In genomic region chr12:53244337-53244736, GRCh38 we compare ENCODE assay signal across 1 cellular context.
TF ChIP-seq lines count a peak whose summit lies in the region.

No MANE protein-coding gene starts in this region.

TF ChIP-seq in K562, 482 proteins besides CTCF, POLR2A, EP300 and RAD21 (continues in another document):
- TF ChIP-seq NFRKB (IDR thresholded peaks at IDR 0.05; ENCODE audit: low read depth), result peak; percentile 72
- TF ChIP-seq RBBP5 (IDR thresholded peaks at IDR 0.05; ENCODE audit: borderline replicate concordance, insufficient read depth, low read length, poor library complexity, severe bottlenecking), result peak; percentile 37
- TF ChIP-seq MCM7 (IDR thresholded peaks at IDR 0.05), result no peak
- TF ChIP-seq GATA2 (CRISPR knock-in tag; IDR thresholded peaks at IDR 0.05), result peak; percentile 19; the same call in 1 of the 2 replicates
- TF ChIP-seq DPF2 (IDR thresholded peaks at IDR 0.05), result peak; percentile 81
- TF ChIP-seq, protein P1, sequence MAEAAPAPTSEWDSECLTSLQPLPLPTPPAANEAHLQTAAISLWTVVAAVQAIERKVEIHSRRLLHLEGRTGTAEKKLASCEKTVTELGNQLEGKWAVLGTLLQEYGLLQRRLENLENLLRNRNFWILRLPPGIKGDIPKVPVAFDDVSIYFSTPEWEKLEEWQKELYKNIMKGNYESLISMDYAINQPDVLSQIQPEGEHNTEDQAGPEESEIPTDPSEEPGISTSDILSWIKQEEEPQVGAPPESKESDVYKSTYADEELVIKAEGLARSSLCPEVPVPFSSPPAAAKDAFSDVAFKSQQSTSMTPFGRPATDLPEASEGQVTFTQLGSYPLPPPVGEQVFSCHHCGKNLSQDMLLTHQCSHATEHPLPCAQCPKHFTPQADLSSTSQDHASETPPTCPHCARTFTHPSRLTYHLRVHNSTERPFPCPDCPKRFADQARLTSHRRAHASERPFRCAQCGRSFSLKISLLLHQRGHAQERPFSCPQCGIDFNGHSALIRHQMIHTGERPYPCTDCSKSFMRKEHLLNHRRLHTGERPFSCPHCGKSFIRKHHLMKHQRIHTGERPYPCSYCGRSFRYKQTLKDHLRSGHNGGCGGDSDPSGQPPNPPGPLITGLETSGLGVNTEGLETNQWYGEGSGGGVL (CRISPR knock-in tag; IDR thresholded peaks at IDR 0.05), result no peak
- TF ChIP-seq MCM2 (IDR thresholded peaks at IDR 0.05; ENCODE audit: low read depth), result no peak
- TF ChIP-seq CBFA2T2 (conservative IDR thresholded peaks at IDR 0.05), result peak; percentile 51; the same call in 1 of the 2 replicates
- peak; percentile 67; the same call in 1 of the 2 replicates for TF ChIP-seq GATAD2A (IDR thresholded peaks at IDR 0.05)
- peak; percentile 66 for TF ChIP-seq EHMT2 (IDR thresholded peaks at IDR 0.05)
- peak; percentile 80 for TF ChIP-seq ARID1B (IDR thresholded peaks at IDR 0.05)
- peak; percentile 43 for TF ChIP-seq TCF3 (CRISPR knock-in tag; IDR thresholded peaks at IDR 0.05)
- no peak for TF ChIP-seq ZNF263 (CRISPR knock-in tag; IDR thresholded peaks at IDR 0.05; ENCODE audit: borderline replicate concordance)
- 0 out of 2 replicates have a peak, but pooled peaks have one; percentile 44 for TF ChIP-seq TAF7 (tag; IDR thresholded peaks at IDR 0.05)
- TF ChIP-seq BRD9 (IDR thresholded peaks at IDR 0.05; ENCODE audit: low read depth, partially characterized antibody), result peak; percentile 47
- peak; percentile 79 for TF ChIP-seq CBFA2T3 (IDR thresholded peaks at IDR 0.05)
- TF ChIP-seq, protein P2, sequence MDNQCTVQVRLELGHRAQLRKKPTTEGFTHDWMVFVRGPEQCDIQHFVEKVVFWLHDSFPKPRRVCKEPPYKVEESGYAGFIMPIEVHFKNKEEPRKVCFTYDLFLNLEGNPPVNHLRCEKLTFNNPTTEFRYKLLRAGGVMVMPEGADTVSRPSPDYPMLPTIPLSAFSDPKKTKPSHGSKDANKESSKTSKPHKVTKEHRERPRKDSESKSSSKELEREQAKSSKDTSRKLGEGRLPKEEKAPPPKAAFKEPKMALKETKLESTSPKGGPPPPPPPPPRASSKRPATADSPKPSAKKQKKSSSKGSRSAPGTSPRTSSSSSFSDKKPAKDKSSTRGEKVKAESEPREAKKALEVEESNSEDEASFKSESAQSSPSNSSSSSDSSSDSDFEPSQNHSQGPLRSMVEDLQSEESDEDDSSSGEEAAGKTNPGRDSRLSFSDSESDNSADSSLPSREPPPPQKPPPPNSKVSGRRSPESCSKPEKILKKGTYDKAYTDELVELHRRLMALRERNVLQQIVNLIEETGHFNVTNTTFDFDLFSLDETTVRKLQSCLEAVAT (IDR thresholded peaks at IDR 0.05), result peak; percentile 13 to 63; a peak in 2 of 4 replicates
- TF ChIP-seq, protein P3, sequence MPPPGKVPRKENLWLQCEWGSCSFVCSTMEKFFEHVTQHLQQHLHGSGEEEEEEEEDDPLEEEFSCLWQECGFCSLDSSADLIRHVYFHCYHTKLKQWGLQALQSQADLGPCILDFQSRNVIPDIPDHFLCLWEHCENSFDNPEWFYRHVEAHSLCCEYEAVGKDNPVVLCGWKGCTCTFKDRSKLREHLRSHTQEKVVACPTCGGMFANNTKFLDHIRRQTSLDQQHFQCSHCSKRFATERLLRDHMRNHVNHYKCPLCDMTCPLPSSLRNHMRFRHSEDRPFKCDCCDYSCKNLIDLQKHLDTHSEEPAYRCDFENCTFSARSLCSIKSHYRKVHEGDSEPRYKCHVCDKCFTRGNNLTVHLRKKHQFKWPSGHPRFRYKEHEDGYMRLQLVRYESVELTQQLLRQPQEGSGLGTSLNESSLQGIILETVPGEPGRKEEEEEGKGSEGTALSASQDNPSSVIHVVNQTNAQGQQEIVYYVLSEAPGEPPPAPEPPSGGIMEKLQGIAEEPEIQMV (tag; conservative IDR thresholded peaks at IDR 0.05; ENCODE audit: low read depth), result no peak
- TF ChIP-seq E2F1 (CRISPR knock-in tag; IDR thresholded peaks at IDR 0.05), result no peak
- no peak for TF ChIP-seq SRSF7 (optimal IDR thresholded peaks at IDR 0.05; ENCODE audit: low read depth, low read length)
- TF ChIP-seq, protein P4, sequence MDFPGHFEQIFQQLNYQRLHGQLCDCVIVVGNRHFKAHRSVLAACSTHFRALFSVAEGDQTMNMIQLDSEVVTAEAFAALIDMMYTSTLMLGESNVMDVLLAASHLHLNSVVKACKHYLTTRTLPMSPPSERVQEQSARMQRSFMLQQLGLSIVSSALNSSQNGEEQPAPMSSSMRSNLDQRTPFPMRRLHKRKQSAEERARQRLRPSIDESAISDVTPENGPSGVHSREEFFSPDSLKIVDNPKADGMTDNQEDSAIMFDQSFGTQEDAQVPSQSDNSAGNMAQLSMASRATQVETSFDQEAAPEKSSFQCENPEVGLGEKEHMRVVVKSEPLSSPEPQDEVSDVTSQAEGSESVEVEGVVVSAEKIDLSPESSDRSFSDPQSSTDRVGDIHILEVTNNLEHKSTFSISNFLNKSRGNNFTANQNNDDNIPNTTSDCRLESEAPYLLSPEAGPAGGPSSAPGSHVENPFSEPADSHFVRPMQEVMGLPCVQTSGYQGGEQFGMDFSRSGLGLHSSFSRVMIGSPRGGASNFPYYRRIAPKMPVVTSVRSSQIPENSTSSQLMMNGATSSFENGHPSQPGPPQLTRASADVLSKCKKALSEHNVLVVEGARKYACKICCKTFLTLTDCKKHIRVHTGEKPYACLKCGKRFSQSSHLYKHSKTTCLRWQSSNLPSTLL (IDR thresholded peaks at IDR 0.05), result 0 out of 2 replicates have a peak, but pooled peaks have one; percentile 19
- TF ChIP-seq FOS (IDR thresholded peaks at IDR 0.05; ENCODE audit: extremely low read depth, insufficient read length), result no peak
- peak; percentile 64; the same call in 1 of the 2 replicates for TF ChIP-seq ZNF592 (IDR thresholded peaks at IDR 0.05)
- peak in 1 of 2 experiments; percentile 77; a peak in 2 of 4 replicates for TF ChIP-seq HDAC1 (IDR thresholded peaks at IDR 0.05)
- TF ChIP-seq TRIM24 (IDR thresholded peaks at IDR 0.05), result peak in 1 of 2 experiments; percentile 68; a peak in 3 of 4 replicates
- TF ChIP-seq MYC (IDR thresholded peaks at IDR 0.05; ENCODE audit: low read depth, low read length), result peak; percentile 29; the same call in 1 of the 2 replicates
- no peak for TF ChIP-seq MYC (CRISPR knock-in tag; IDR thresholded peaks at IDR 0.05; ENCODE audit: borderline replicate concordance, low read depth)
- 0 out of 2 replicates have a peak, but pooled peaks have one; percentile 51 for TF ChIP-seq RNF2 (IDR thresholded peaks at IDR 0.05)
- TF ChIP-seq FOXK2 (conservative IDR thresholded peaks at IDR 0.05 in 1 of 2, IDR thresholded peaks at IDR 0.05 in 1 of 2; ENCODE audit: low read depth in 2 of 2), result peak in 1 of 2 experiments; percentile 18; a peak in 1 of 4 replicates
- TF ChIP-seq CHD2 (IDR thresholded peaks at IDR 0.05; ENCODE audit: low read depth, low read length), result no peak
- TF ChIP-seq, protein P5, sequence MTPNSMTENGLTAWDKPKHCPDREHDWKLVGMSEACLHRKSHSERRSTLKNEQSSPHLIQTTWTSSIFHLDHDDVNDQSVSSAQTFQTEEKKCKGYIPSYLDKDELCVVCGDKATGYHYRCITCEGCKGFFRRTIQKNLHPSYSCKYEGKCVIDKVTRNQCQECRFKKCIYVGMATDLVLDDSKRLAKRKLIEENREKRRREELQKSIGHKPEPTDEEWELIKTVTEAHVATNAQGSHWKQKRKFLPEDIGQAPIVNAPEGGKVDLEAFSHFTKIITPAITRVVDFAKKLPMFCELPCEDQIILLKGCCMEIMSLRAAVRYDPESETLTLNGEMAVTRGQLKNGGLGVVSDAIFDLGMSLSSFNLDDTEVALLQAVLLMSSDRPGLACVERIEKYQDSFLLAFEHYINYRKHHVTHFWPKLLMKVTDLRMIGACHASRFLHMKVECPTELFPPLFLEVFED (CRISPR knock-in tag; conservative IDR thresholded peaks at IDR 0.05), result peak; percentile 20; the same call in 1 of the 2 replicates
- TF ChIP-seq SMARCB1 (IDR thresholded peaks at IDR 0.05; ENCODE audit: insufficient read length, low read depth), result no peak
- no peak for TF ChIP-seq SNRNP70 (optimal IDR thresholded peaks at IDR 0.05; ENCODE audit: low read depth, low read length)
- peak in 1 of 2 experiments; percentile 50; a peak in 2 of 4 replicates for TF ChIP-seq ARNT (IDR thresholded peaks at IDR 0.05)
- TF ChIP-seq, protein P6, sequence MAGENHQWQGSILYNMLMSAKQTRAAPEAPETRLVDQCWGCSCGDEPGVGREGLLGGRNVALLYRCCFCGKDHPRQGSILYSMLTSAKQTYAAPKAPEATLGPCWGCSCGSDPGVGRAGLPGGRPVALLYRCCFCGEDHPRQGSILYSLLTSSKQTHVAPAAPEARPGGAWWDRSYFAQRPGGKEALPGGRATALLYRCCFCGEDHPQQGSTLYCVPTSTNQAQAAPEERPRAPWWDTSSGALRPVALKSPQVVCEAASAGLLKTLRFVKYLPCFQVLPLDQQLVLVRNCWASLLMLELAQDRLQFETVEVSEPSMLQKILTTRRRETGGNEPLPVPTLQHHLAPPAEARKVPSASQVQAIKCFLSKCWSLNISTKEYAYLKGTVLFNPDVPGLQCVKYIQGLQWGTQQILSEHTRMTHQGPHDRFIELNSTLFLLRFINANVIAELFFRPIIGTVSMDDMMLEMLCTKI (IDR thresholded peaks at IDR 0.05; ENCODE audit: partially characterized antibody), result no peak
- TF ChIP-seq NFATC3 (IDR thresholded peaks at IDR 0.05), result peak; percentile 37; the same call in 1 of the 2 replicates
- TF ChIP-seq ZNF764 (CRISPR knock-in tag; IDR thresholded peaks at IDR 0.05; ENCODE audit: low read depth), result no peak
- no peak for TF ChIP-seq C11orf30 (IDR thresholded peaks at IDR 0.05; ENCODE audit: low read depth)
- TF ChIP-seq LEF1 (IDR thresholded peaks at IDR 0.05), result peak; percentile 92
- TF ChIP-seq PML (IDR thresholded peaks at IDR 0.05; ENCODE audit: low read length), result no peak
- TF ChIP-seq, protein P7, sequence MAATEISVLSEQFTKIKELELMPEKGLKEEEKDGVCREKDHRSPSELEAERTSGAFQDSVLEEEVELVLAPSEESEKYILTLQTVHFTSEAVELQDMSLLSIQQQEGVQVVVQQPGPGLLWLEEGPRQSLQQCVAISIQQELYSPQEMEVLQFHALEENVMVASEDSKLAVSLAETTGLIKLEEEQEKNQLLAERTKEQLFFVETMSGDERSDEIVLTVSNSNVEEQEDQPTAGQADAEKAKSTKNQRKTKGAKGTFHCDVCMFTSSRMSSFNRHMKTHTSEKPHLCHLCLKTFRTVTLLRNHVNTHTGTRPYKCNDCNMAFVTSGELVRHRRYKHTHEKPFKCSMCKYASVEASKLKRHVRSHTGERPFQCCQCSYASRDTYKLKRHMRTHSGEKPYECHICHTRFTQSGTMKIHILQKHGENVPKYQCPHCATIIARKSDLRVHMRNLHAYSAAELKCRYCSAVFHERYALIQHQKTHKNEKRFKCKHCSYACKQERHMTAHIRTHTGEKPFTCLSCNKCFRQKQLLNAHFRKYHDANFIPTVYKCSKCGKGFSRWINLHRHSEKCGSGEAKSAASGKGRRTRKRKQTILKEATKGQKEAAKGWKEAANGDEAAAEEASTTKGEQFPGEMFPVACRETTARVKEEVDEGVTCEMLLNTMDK (IDR thresholded peaks at IDR 0.05; ENCODE audit: borderline replicate concordance, insufficient read depth, low read depth, low read length, poor library complexity, severe bottlenecking), result no peak
- TF ChIP-seq CTBP1 (IDR thresholded peaks at IDR 0.05; ENCODE audit: borderline replicate concordance), result peak; percentile 32; the same call in 1 of the 2 replicates
- TF ChIP-seq OTX1 (CRISPR knock-in tag; IDR thresholded peaks at IDR 0.05), result peak; percentile 53; the same call in 1 of the 2 replicates
- no peak for TF ChIP-seq POU5F1 (IDR thresholded peaks at IDR 0.05; ENCODE audit: borderline replicate concordance, low read depth, low read length, partially characterized antibody)
- TF ChIP-seq SOX6 (IDR thresholded peaks at IDR 0.05), result peak; percentile 81
- 0 out of 2 replicates have a peak, but pooled peaks have one; percentile 24 for TF ChIP-seq SUPT5H (IDR thresholded peaks at IDR 0.05)
- TF ChIP-seq SPI1 (IDR thresholded peaks at IDR 0.05; ENCODE audit: borderline replicate concordance, low read depth, low read length), result peak; percentile 15; the same call in 1 of the 2 replicates
- TF ChIP-seq NRF1 (conservative IDR thresholded peaks at IDR 0.05 in 1 of 2, IDR thresholded peaks at IDR 0.05 in 1 of 2), result 0 out of 4 replicates have a peak, but pooled peaks of 1 of the 2 experiments have one; percentile 24
- TF ChIP-seq TOE1 (IDR thresholded peaks at IDR 0.05; ENCODE audit: borderline replicate concordance), result 0 out of 2 replicates have a peak, but pooled peaks have one; percentile 44
- no peak for TF ChIP-seq TOE1 (CRISPR knock-in tag; IDR thresholded peaks at IDR 0.05; ENCODE audit: borderline replicate concordance, low read depth)
- 0 out of 2 replicates have a peak, but pooled peaks have one; percentile 13 for TF ChIP-seq MTA2 (IDR thresholded peaks at IDR 0.05; ENCODE audit: low read depth)
- TF ChIP-seq TAL1 (IDR thresholded peaks at IDR 0.05), result peak; percentile 43; the same call in 1 of the 2 replicates
